Comparison of ENCODE assay signal across 2 cellular contexts in the genomic region with DNA sequence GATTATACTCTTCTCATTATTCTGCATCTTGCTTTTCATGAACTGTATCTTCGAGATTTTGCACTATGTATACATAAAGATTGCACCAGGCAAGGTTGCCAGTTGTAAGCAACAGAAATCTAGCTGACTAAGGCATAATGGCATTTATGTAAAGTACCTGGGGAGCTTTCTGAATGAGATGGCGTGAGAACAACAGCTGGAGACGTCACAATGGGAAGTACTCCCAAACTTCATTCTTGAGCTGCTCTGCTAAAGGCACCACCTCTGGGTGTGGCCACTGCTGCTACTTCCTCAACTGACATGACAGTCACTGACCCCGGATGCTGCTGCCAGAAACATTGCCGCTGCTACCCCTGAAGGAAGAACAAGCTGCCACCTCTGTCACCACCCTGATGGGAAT.
TF ChIP-seq lines count a peak whose summit lies in the region.

No MANE protein-coding gene starts in this region.

TF ChIP-seq in IMR-90, 13 proteins besides CTCF, POLR2A, EP300 and RAD21:
- TF ChIP-seq MAFK (IDR thresholded peaks at IDR 0.05; ENCODE audit: low read depth, low read length) (peak; percentile 47; the same call in 1 of the 2 replicates), MAZ (IDR thresholded peaks at IDR 0.05; ENCODE audit: borderline replicate concordance, low read depth, low read length) (no peak)

TF ChIP-seq in H1, 55 proteins besides CTCF, POLR2A, EP300 and RAD21:
- TF ChIP-seq RBBP5 (IDR thresholded peaks at IDR 0.05; ENCODE audit: borderline replicate concordance, low read depth, low read length) (no peak), JUN (IDR thresholded peaks at IDR 0.05; ENCODE audit: low read depth, low read length) (no peak), ASH2L (IDR thresholded peaks at IDR 0.05; ENCODE audit: low read length) (no peak), E2F6 (IDR thresholded peaks at IDR 0.05) (no peak), CBX8 (IDR thresholded peaks at IDR 0.05; ENCODE audit: borderline replicate concordance, low read depth, low read length) (no peak), PHF8 (conservative IDR thresholded peaks at IDR 0.05; ENCODE audit: low read depth, low read length) (no peak), MAFK (IDR thresholded peaks at IDR 0.05; ENCODE audit: low read depth, low read length) (peak; percentile 76), EZH2 (IDR thresholded peaks at IDR 0.05; ENCODE audit: low read depth, low read length, severe bottlenecking) (no peak)
- TF ChIP-seq, protein P1, sequence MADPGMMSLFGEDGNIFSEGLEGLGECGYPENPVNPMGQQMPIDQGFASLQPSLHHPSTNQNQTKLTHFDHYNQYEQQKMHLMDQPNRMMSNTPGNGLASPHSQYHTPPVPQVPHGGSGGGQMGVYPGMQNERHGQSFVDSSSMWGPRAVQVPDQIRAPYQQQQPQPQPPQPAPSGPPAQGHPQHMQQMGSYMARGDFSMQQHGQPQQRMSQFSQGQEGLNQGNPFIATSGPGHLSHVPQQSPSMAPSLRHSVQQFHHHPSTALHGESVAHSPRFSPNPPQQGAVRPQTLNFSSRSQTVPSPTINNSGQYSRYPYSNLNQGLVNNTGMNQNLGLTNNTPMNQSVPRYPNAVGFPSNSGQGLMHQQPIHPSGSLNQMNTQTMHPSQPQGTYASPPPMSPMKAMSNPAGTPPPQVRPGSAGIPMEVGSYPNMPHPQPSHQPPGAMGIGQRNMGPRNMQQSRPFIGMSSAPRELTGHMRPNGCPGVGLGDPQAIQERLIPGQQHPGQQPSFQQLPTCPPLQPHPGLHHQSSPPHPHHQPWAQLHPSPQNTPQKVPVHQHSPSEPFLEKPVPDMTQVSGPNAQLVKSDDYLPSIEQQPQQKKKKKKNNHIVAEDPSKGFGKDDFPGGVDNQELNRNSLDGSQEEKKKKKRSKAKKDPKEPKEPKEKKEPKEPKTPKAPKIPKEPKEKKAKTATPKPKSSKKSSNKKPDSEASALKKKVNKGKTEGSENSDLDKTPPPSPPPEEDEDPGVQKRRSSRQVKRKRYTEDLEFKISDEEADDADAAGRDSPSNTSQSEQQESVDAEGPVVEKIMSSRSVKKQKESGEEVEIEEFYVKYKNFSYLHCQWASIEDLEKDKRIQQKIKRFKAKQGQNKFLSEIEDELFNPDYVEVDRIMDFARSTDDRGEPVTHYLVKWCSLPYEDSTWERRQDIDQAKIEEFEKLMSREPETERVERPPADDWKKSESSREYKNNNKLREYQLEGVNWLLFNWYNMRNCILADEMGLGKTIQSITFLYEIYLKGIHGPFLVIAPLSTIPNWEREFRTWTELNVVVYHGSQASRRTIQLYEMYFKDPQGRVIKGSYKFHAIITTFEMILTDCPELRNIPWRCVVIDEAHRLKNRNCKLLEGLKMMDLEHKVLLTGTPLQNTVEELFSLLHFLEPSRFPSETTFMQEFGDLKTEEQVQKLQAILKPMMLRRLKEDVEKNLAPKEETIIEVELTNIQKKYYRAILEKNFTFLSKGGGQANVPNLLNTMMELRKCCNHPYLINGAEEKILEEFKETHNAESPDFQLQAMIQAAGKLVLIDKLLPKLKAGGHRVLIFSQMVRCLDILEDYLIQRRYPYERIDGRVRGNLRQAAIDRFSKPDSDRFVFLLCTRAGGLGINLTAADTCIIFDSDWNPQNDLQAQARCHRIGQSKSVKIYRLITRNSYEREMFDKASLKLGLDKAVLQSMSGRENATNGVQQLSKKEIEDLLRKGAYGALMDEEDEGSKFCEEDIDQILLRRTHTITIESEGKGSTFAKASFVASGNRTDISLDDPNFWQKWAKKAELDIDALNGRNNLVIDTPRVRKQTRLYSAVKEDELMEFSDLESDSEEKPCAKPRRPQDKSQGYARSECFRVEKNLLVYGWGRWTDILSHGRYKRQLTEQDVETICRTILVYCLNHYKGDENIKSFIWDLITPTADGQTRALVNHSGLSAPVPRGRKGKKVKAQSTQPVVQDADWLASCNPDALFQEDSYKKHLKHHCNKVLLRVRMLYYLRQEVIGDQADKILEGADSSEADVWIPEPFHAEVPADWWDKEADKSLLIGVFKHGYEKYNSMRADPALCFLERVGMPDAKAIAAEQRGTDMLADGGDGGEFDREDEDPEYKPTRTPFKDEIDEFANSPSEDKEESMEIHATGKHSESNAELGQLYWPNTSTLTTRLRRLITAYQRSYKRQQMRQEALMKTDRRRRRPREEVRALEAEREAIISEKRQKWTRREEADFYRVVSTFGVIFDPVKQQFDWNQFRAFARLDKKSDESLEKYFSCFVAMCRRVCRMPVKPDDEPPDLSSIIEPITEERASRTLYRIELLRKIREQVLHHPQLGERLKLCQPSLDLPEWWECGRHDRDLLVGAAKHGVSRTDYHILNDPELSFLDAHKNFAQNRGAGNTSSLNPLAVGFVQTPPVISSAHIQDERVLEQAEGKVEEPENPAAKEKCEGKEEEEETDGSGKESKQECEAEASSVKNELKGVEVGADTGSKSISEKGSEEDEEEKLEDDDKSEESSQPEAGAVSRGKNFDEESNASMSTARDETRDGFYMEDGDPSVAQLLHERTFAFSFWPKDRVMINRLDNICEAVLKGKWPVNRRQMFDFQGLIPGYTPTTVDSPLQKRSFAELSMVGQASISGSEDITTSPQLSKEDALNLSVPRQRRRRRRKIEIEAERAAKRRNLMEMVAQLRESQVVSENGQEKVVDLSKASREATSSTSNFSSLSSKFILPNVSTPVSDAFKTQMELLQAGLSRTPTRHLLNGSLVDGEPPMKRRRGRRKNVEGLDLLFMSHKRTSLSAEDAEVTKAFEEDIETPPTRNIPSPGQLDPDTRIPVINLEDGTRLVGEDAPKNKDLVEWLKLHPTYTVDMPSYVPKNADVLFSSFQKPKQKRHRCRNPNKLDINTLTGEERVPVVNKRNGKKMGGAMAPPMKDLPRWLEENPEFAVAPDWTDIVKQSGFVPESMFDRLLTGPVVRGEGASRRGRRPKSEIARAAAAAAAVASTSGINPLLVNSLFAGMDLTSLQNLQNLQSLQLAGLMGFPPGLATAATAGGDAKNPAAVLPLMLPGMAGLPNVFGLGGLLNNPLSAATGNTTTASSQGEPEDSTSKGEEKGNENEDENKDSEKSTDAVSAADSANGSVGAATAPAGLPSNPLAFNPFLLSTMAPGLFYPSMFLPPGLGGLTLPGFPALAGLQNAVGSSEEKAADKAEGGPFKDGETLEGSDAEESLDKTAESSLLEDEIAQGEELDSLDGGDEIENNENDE (IDR thresholded peaks at IDR 0.05; ENCODE audit: insufficient replicate concordance, low read length), result no peak
